In genomic region chr18:45617284-45617683, GRCh38 we compare ENCODE assay signal across 10 cellular contexts. TPM values are rescaled to one million over a fixed set of nuclear protein-coding genes. Genes with fewer than 3 reads are reported as not detected.
DNase-seq lines count a peak whose midpoint lies in the region; ATAC-seq and TF ChIP-seq lines count a peak whose summit lies in the region.
"Had no signal": no experiment of that assay in that cellular context is flagged by ENCODE, and none has a peak within 500 bp of the region (broad histone marks: within the 10 kb centered on the region; RNA-seq: fewer than 3 reads in every experiment).

No MANE protein-coding gene starts in this region.

- WGBS in mammary epithelial cell (ENCODE audit: low coverage, missing lambda C conversion rate): 0% methylated on average over 2 of the region's 2 CpGs

- intact Hi-C loops in mammary epithelial cell (cut with micrococcal nuclease) (loop anchor here (1.0 kb wide), 1 partner anchor 14 kb away; no protein-coding TSS in a partner anchor), tibial artery (cut with DNase I; ENCODE audit: low total_unique reads) (no loop called here)

- BruUV-seq in mammary epithelial cell (replicated peaks; lab: Mats Ljungman, UMichigan): no TSS peak

- H3K27ac Mint-ChIP-seq in activated T-cell treated with anti-CD3 and anti-CD28 coated beads, Interleukin-2, amount 50 U/mL, for 24 hours: no peak overlapping the region

- no peak for ATAC-seq in HG03571 (IDR thresholded peaks at IDR 0.05; ENCODE audit: unreplicated experiment)

- peak overlapping the region; percentile 18 for H3K4me2 ChIP-seq in mammary epithelial cell (ENCODE audit: insufficient read depth, low read depth, low read length)

- H3K27me3 ChIP-seq in mammary epithelial cell (ENCODE audit: insufficient read depth, low read length) (no peaks in the 10 kb centered on the region), tibial artery (no peaks in the 10 kb centered on the region)

- DNase-seq in HT-29 (ENCODE audit: low spot score): peak; percentile 58
- peak; percentile 89 for DNase-seq in mammary epithelial cell
- peak; percentile 87 for DNase-seq in kidney tubule cell (ENCODE audit: low spot score)
- peak; percentile 93 to 97 for DNase-seq in tibial artery
- DNase-seq in foreskin melanocyte: no peak
- DNase-seq in activated T-cell treated with anti-CD3 and anti-CD28 coated beads, Interleukin-2, amount 50 U/mL, for 24 hours: no peak
- DNase-seq in NCI-H82 (lab: John Stamatoyannopoulos, UW): no peak
- DNase-seq: NCI-H2029 treated with DMSO at 0.1 percent for 48 hours, WERI-Rb-1 had no signal

- no peaks in the 10 kb centered on the region for H4K20me1 ChIP-seq in mammary epithelial cell (ENCODE audit: insufficient read depth, low read length)

- H3K27me3 Mint-ChIP-seq in activated T-cell treated with anti-CD3 and anti-CD28 coated beads, Interleukin-2, amount 50 U/mL, for 24 hours: peaks cover 11% of the 10 kb centered on the region

- CTCF ChIA-PET in mammary epithelial cell (lab: Charles Lee; ENCODE audit: low non-redundant PET): no interaction called here

- H3K36me3 ChIP-seq in mammary epithelial cell (ENCODE audit: insufficient read depth, low read length) (no peaks in the 10 kb centered on the region), tibial artery (no peaks in the 10 kb centered on the region)
- H3K36me3 ChIP-seq: WERI-Rb-1 had no signal

- H3K4me3 ChIP-seq in mammary epithelial cell (replicated peaks in 1 of 3; ENCODE audit: insufficient read depth in 1 of 3, low read depth in 2 of 3, low read length in 3 of 3): no peak overlapping the region
- no peak overlapping the region for H3K4me3 ChIP-seq in tibial artery

- H3K9me3 Mint-ChIP-seq in activated T-cell treated with anti-CD3 and anti-CD28 coated beads, Interleukin-2, amount 50 U/mL, for 24 hours: no peaks in the 10 kb centered on the region

- H3K4me3 Mint-ChIP-seq in activated T-cell treated with anti-CD3 and anti-CD28 coated beads, Interleukin-2, amount 50 U/mL, for 24 hours: no peak overlapping the region

- H3K9ac ChIP-seq in mammary epithelial cell (ENCODE audit: insufficient read depth, low read length): no peak overlapping the region

- peaks cover 3% of the 10 kb centered on the region for H3K4me1 Mint-ChIP-seq in activated T-cell treated with anti-CD3 and anti-CD28 coated beads, Interleukin-2, amount 50 U/mL, for 24 hours (ENCODE audit: low read depth)

- no peaks in the 10 kb centered on the region for H3K36me3 Mint-ChIP-seq in activated T-cell treated with anti-CD3 and anti-CD28 coated beads, Interleukin-2, amount 50 U/mL, for 24 hours (ENCODE audit: low read depth)

- H3K79me2 ChIP-seq in mammary epithelial cell (ENCODE audit: insufficient read depth, low read length): no peaks in the 10 kb centered on the region

- H3K27ac ChIP-seq in mammary epithelial cell (ENCODE audit: insufficient read depth, low read depth, low read length): peak overlapping the region; percentile 2
- peak overlapping the region; percentile 69 to 77 for H3K27ac ChIP-seq in tibial artery
- H3K27ac ChIP-seq: WERI-Rb-1 had no signal

- no peak for TF ChIP-seq CTCF in mammary epithelial cell (conservative IDR thresholded peaks at IDR 0.05 in 1 of 2, IDR thresholded peaks at IDR 0.05 in 1 of 2; ENCODE audit: extremely low read depth in 1 of 2, insufficient read depth in 1 of 2, low read depth in 1 of 2, low read length in 2 of 2)
- no peak for TF ChIP-seq CTCF in tibial artery (IDR thresholded peaks at IDR 0.05)

- no peaks in the 10 kb centered on the region for H3K9me3 ChIP-seq in mammary epithelial cell (replicated peaks; ENCODE audit: insufficient read depth, low read length)
- H3K9me3 ChIP-seq in tibial artery: no peaks in the 10 kb centered on the region

- H3K4me1 ChIP-seq in mammary epithelial cell (ENCODE audit: insufficient read depth, low read length) (peaks cover 18% of the 10 kb centered on the region), tibial artery (peaks cover 0 to 67% (median 22%) of the 10 kb centered on the region in 4 donors)

- in situ Hi-C loops in mammary epithelial cell (cut with MboI; ENCODE audit: low sequenced_read_pairs in 2 of 2): no loop called here

- dilution Hi-C loops in mammary epithelial cell (cut with HindIII; ENCODE audit: low sequenced_read_pairs): no loop called here

- peak overlapping the region; percentile 44 for H2AFZ ChIP-seq in mammary epithelial cell (ENCODE audit: low read depth, low read length)

RNA-seq across cellular contexts. Expression of gene SLC14A2, which starts 2.0 kb away (rescaled TPM):
- not detected in 2 replicates for total RNA-seq in HT-29 (2014; rRNA removed; shearing (Covaris generic))
- not detected for total RNA-seq in mammary epithelial cell
- 0.02 TPM for polyA plus RNA-seq in mammary epithelial cell
- not detected for polyA minus RNA-seq in mammary epithelial cell

Comparison
In these comparisons a context has a peak if more than half of its experiments do, and no peak if none do; other contexts are left out.
1. DNase-seq: peak in HT-29 (single experiment), mammary epithelial cell (single experiment), kidney tubule cell (single experiment) and tibial artery (2 of 2); none in foreskin melanocyte (single experiment), activated T-cell treated with anti-CD3 and anti-CD28 coated beads, Interleukin-2, amount 50 U/mL, for 24 hours (single experiment) and NCI-H82 (single experiment).